Comparison of ENCODE assay signal across 9 cellular contexts in genomic region chr20:53752971-53753879, GRCh38.
DNase-seq lines count a peak whose midpoint lies in the region; ATAC-seq and TF ChIP-seq lines count a peak whose summit lies in the region.
"Had no signal": no experiment of that assay in that cellular context is flagged by ENCODE, and none has a peak within 500 bp of the region (broad histone marks: within the 10 kb centered on the region; RNA-seq: fewer than 3 reads in every experiment).

No MANE protein-coding gene starts in this region.

- ATAC-seq in WTC11 (no peak), GM21619 (IDR thresholded peaks at IDR 0.05; ENCODE audit: unreplicated experiment) (no peak), HG03460 (IDR thresholded peaks at IDR 0.05; ENCODE audit: unreplicated experiment) (no peak)

- peaks cover 75% of the 10 kb centered on the region for H3K4me1 Mint-ChIP-seq in activated naive CD4-positive, alpha-beta T cell treated with anti-CD3 and anti-CD28 coated beads for 36 hours (ENCODE audit: low read depth)
- H3K4me1 Mint-ChIP-seq in WTC11 = peaks cover 67% of the 10 kb centered on the region
- peaks cover 60 to 72% of the 10 kb centered on the region in 2 donors for H3K4me1 Mint-ChIP-seq in immature natural killer cell
- peaks cover 63% of the 10 kb centered on the region for H3K4me1 Mint-ChIP-seq in type B pancreatic cell (ENCODE audit: unreplicated experiment)

- no peak for TF ChIP-seq CTCF in WTC11 (IDR thresholded peaks at IDR 0.05)
- no peak for TF ChIP-seq CTCF in type B pancreatic cell (conservative IDR thresholded peaks at IDR 0.05)

- no peaks in the 10 kb centered on the region for H3K9me3 Mint-ChIP-seq in activated naive CD4-positive, alpha-beta T cell treated with anti-CD3 and anti-CD28 coated beads for 36 hours
- H3K9me3 Mint-ChIP-seq in WTC11 = no peaks in the 10 kb centered on the region
- H3K9me3 Mint-ChIP-seq in immature natural killer cell = no peaks in the 10 kb centered on the region
- H3K9me3 Mint-ChIP-seq in type B pancreatic cell = no peaks in the 10 kb centered on the region

- peak overlapping the region; percentile 11 for H3K4me3 Mint-ChIP-seq in activated naive CD4-positive, alpha-beta T cell treated with anti-CD3 and anti-CD28 coated beads for 36 hours
- H3K4me3 Mint-ChIP-seq in WTC11 (0 out of 2 replicates have a peak overlapping the region, but pooled peaks have one; percentile 35), immature natural killer cell (no peak overlapping the region), type B pancreatic cell (peak overlapping the region; percentile 52)

- H3K27me3 Mint-ChIP-seq in activated naive CD4-positive, alpha-beta T cell treated with anti-CD3 and anti-CD28 coated beads for 36 hours (ENCODE audit: low read depth) = no peaks in the 10 kb centered on the region
- H3K27me3 Mint-ChIP-seq in WTC11 (ENCODE audit: low read depth) (no peaks in the 10 kb centered on the region), immature natural killer cell (ENCODE audit: low read depth in 3 of 3) (peaks cover 4 to 9% (median 6%) of the 10 kb centered on the region in 3 donors), type B pancreatic cell (no peaks in the 10 kb centered on the region)

- POLR2A ChIA-PET in WTC11 (lab: Charles Lee) = interaction anchor here (1.0 kb wide), 2 partner anchors 12 to 16 kb away, joined by 3 read pairs; no protein-coding TSS in a partner anchor

- CTCF ChIA-PET in activated naive CD4-positive, alpha-beta T cell treated with anti-CD3 and anti-CD28 coated beads for 36 hours (lab: Charles Lee) = interaction anchor here (1.1 to 1.7 kb wide), 4 partner anchors 14 to 119 kb away, joined by 3 to 5 read pairs (median 4); no protein-coding TSS in a partner anchor
- CTCF ChIA-PET in WTC11 (lab: Charles Lee) = interaction anchor here (0.9 to 1.8 kb wide), 2 partner anchors 16 to 162 kb away, joined by 4 to 6 read pairs; no protein-coding TSS in a partner anchor

- intact Hi-C loops in activated naive CD4-positive, alpha-beta T cell treated with anti-CD3 and anti-CD28 coated beads for 36 hours (cut with micrococcal nuclease) = loop anchor here (5.0 kb wide), 2 partner anchors 164 to 681 kb away; no protein-coding TSS in a partner anchor

- no peaks in the 10 kb centered on the region for H3K36me3 Mint-ChIP-seq in activated naive CD4-positive, alpha-beta T cell treated with anti-CD3 and anti-CD28 coated beads for 36 hours (ENCODE audit: low read depth)
- H3K36me3 Mint-ChIP-seq in WTC11 (no peaks in the 10 kb centered on the region), immature natural killer cell (no peaks in the 10 kb centered on the region), type B pancreatic cell (no peaks in the 10 kb centered on the region)

- no peak for DNase-seq in activated naive CD4-positive, alpha-beta T cell treated with anti-CD3 and anti-CD28 coated beads for 36 hours
- DNase-seq in activated naive CD4-positive, alpha-beta T cell treated with Interleukin-2 at 50 U/mL for 16 hours = no peak
- no peak for DNase-seq in WTC11 (ENCODE audit: low spot score)
- DNase-seq in immature natural killer cell = no peak
- no peak for DNase-seq in type B pancreatic cell (ENCODE audit: extremely low spot score, unreplicated experiment)
- DNase-seq in islet precursor cell = no peak
- DNase-seq: MV-4-11 had no signal

- H3K27ac Mint-ChIP-seq in activated naive CD4-positive, alpha-beta T cell treated with anti-CD3 and anti-CD28 coated beads for 36 hours = peak overlapping the region; percentile 91
- H3K27ac Mint-ChIP-seq in WTC11 = peak overlapping the region; percentile 98
- peak overlapping the region in 5 of 6 donors; percentile 28 to 96 (median 84) for H3K27ac Mint-ChIP-seq in immature natural killer cell
- H3K27ac Mint-ChIP-seq in type B pancreatic cell = peak overlapping the region; percentile 66

TF ChIP-seq in WTC11, 78 proteins besides CTCF, POLR2A, EP300 and RAD21:
- TF ChIP-seq ZNF138 (CRISPR knock-in tag; conservative IDR thresholded peaks at IDR 0.05) (no peak), JAZF1 (CRISPR knock-in tag; IDR thresholded peaks at IDR 0.05) (no peak), FOXJ3 (CRISPR knock-in tag; IDR thresholded peaks at IDR 0.05; ENCODE audit: borderline replicate concordance) (no peak), ZNF219 (CRISPR knock-in tag; IDR thresholded peaks at IDR 0.05; ENCODE audit: borderline replicate concordance) (no peak), KAT7 (CRISPR knock-in tag; IDR thresholded peaks at IDR 0.05; ENCODE audit: borderline replicate concordance) (no peak), PREB (CRISPR knock-in tag; IDR thresholded peaks at IDR 0.05; ENCODE audit: borderline replicate concordance) (no peak)

Comparison
In these comparisons a context has a peak if more than half of its experiments do, and no peak if none do; other contexts are left out.
1. H3K4me3 Mint-ChIP-seq: peak in activated naive CD4-positive, alpha-beta T cell treated with anti-CD3 and anti-CD28 coated beads for 36 hours (single experiment), WTC11 (single experiment) and type B pancreatic cell (single experiment); none in immature natural killer cell (0 of 5).
2. Peak in every context shown above with its lines, with median percentiles within 50 percentile points of each other: H3K27ac Mint-ChIP-seq.